Comparison of ENCODE assay signal across 8 cellular contexts in the genomic region with DNA sequence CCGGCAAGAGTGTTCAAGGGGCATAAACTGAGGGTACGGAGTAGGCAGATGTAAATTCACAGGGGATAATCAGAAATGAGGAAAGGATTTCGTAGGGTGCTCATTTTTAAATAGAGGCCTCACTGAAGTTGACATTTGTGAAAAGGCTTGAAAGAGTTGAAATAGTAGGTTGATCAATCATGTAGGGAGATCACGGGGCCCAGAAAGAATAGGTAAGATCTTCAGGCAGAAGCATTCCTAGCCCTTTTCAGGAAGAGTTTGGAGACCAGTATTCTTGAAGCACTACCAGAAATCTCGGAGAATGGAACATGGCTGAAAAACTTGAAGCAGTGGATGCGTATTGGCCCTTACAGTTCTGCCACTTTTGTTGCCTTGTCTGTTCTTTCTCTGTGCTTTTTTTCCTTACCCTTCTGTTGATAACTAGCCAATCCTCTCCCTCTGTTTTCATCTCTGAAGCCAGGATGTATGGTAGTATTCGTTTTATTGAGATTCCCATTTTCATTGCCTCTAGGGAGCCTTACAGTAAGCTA. TPM values are rescaled to one million over a fixed set of nuclear protein-coding genes. Genes with fewer than 3 reads are reported as not detected.
DNase-seq lines count a peak whose midpoint lies in the region; ATAC-seq and TF ChIP-seq lines count a peak whose summit lies in the region.

No MANE protein-coding gene starts in this region.

- TF ChIP-seq POLR2A in gastroesophageal sphincter (IDR thresholded peaks at IDR 0.05) (no peak), spleen (IDR thresholded peaks at IDR 0.05) (no peak)

- H3K27me3 ChIP-seq in gastroesophageal sphincter (no peaks in the 10 kb centered on the region), spleen (replicated peaks in 1 of 7) (no peaks in the 10 kb centered on the region)

- TF ChIP-seq CTCF in gastroesophageal sphincter (IDR thresholded peaks at IDR 0.05) (no peak), spleen (IDR thresholded peaks at IDR 0.05 in 8 of 11, conservative IDR thresholded peaks at IDR 0.05 in 3 of 11) (peak in 1 of 11 experiments; percentile 11)

- peaks cover 0 to 32% (median 9%) of the 10 kb centered on the region in 3 donors for H3K4me1 ChIP-seq in gastroesophageal sphincter
- H3K4me1 ChIP-seq in spleen = peaks cover 24 to 45% (median 38%) of the 10 kb centered on the region in 6 donors

- intact Hi-C loops in spleen (cut with DNase I; ENCODE audit: low total_unique reads) = loop anchor here (10.0 kb wide), 1 partner anchor 798 kb away; a partner anchor contains a TSS

- DNase-seq in activated T-cell treated with anti-CD3 and anti-CD28 coated beads, Interleukin-2, amount 50 U/mL, for 4 hours = no peak
- DNase-seq in activated T-cell treated with anti-CD3 and anti-CD28 coated beads, Interleukin-2, amount 50 U/mL, for 48 hours = no peak
- DNase-seq in SK-N-MC (ENCODE audit: low read depth, low spot score) (no peak), spleen (no peak), activated gamma-delta T cell treated with Interleukin-2 at 50 U/mL for 16 hours (no peak)
- no peak for DNase-seq in stimulated activated CD4-positive, alpha-beta T cell treated with anti-CD3 and anti-CD28 coated beads, Interleukin-15, amount 100 ng/mL, for 24 hours

- no peaks in the 10 kb centered on the region for H3K9me3 ChIP-seq in SK-N-MC (ENCODE audit: low read depth, low read length)
- H3K9me3 ChIP-seq in gastroesophageal sphincter = no peaks in the 10 kb centered on the region
- H3K9me3 ChIP-seq in spleen = no peaks in the 10 kb centered on the region

- TF ChIP-seq EP300 in gastroesophageal sphincter (IDR thresholded peaks at IDR 0.05) = no peak

- H3K4me3 ChIP-seq in SK-N-MC = peak overlapping the region; percentile 99
- H3K4me3 ChIP-seq in gastroesophageal sphincter = peak overlapping the region; percentile 76 to 87
- H3K4me3 ChIP-seq in spleen = peak overlapping the region; percentile 24 to 82 (median 66)

- ATAC-seq in activated T-cell treated with anti-CD3 and anti-CD28 coated beads, Interleukin-2, amount 50 U/mL, for 4 hours = no peak
- ATAC-seq in HG02943 (IDR thresholded peaks at IDR 0.05; ENCODE audit: low read depth, unreplicated experiment) (peak; percentile 9), gastroesophageal sphincter (no peak)

- WGBS in gastroesophageal sphincter (ENCODE audit: low coverage in 1 of 2), 2 donors = 21 to 25% methylated on average over 5 to 7 of the region's 7 CpGs
- WGBS in spleen, 5 donors = 23 to 33% (median 30%) methylated on average over 7 of the region's 7 CpGs

- H3K36me3 ChIP-seq in SK-N-MC (ENCODE audit: insufficient read depth, low read length) (peaks cover 30% of the 10 kb centered on the region), gastroesophageal sphincter (peaks cover 0 to 25% of the 10 kb centered on the region in 2 donors), spleen (peaks cover 0 to 30% (median 16%) of the 10 kb centered on the region in 6 donors)

- H3K9me3 Mint-ChIP-seq in activated T-cell treated with anti-CD3 and anti-CD28 coated beads, Interleukin-2, amount 50 U/mL, for 4 hours = no peaks in the 10 kb centered on the region

- H3K4me1 Mint-ChIP-seq in activated T-cell treated with anti-CD3 and anti-CD28 coated beads, Interleukin-2, amount 50 U/mL, for 4 hours (ENCODE audit: low read depth) = peaks cover 40% of the 10 kb centered on the region

- H3K27ac ChIP-seq in SK-N-MC = peak overlapping the region; percentile 45
- H3K27ac ChIP-seq in gastroesophageal sphincter = peak overlapping the region; percentile 82 to 98 (median 95)
- H3K27ac ChIP-seq in spleen = peak overlapping the region; percentile 73 to 99 (median 98)

- H3K27me3 Mint-ChIP-seq in activated T-cell treated with anti-CD3 and anti-CD28 coated beads, Interleukin-2, amount 50 U/mL, for 4 hours (ENCODE audit: low read depth) = no peaks in the 10 kb centered on the region

- peak overlapping the region; percentile 100 for H3K4me3 Mint-ChIP-seq in activated T-cell treated with anti-CD3 and anti-CD28 coated beads, Interleukin-2, amount 50 U/mL, for 4 hours

- H3K36me3 Mint-ChIP-seq in activated T-cell treated with anti-CD3 and anti-CD28 coated beads, Interleukin-2, amount 50 U/mL, for 4 hours (ENCODE audit: insufficient read depth) = peaks cover 24% of the 10 kb centered on the region

- H3K9ac ChIP-seq in SK-N-MC (ENCODE audit: insufficient read length) = peak overlapping the region; percentile 73

RNA-seq across cellular contexts. Expression of a gene that starts 0.5 kb away (rescaled TPM):
- total RNA-seq in activated T-cell treated with anti-CD3 and anti-CD28 coated beads, Interleukin-2, amount 50 U/mL, for 4 hours = 10 to 100 TPM; 42.4 to 52.6 (median 48.2) TPM
- total RNA-seq in gastroesophageal sphincter (100 to 1,000 TPM in 2 of 4 donors, 10 to 100 TPM in 2; 32.0 to 125 (median 81.0) TPM), spleen (100 to 1,000 TPM in 3 of 7 donors, 10 to 100 TPM in 4; 61.4 to 188 (median 81.1) TPM)
- 10 to 100 TPM; 32.5 to 41.0 (median 33.0) TPM for polyA plus RNA-seq in spleen

Comparison
In these comparisons a context has a peak if more than half of its experiments do, and no peak if none do; other contexts are left out.
1. H3K27ac ChIP-seq: peak in every context shown above with its lines; median percentile 98 in spleen; 95 in gastroesophageal sphincter; 45 in SK-N-MC.